In genomic region chr12:120116792-120117651, GRCh38 we compare ENCODE assay signal across 8 cellular contexts. TPM values are rescaled to one million over a fixed set of nuclear protein-coding genes. Genes with fewer than 3 reads are reported as not detected.
A peak's percentile ranks its signal among the peaks of the same experiment; 100 is the strongest.
DNase-seq lines count a peak whose midpoint lies in the region; ATAC-seq and TF ChIP-seq lines count a peak whose summit lies in the region.

No MANE protein-coding gene starts in this region.

- peak overlapping the region; percentile 64 for H3K4me3 ChIP-seq in lower leg skin (ENCODE audit: low read depth, poor library complexity, severe bottlenecking)

- peak in 1 of 2 donors; percentile 26 for TF ChIP-seq POLR2A in lower leg skin (IDR thresholded peaks at IDR 0.05)

- peak; percentile 97 for DNase-seq in CD1c-positive myeloid dendritic cell (ENCODE audit: extremely low spot score)
- DNase-seq in HK-2 (ENCODE audit: unreplicated experiment): peak; percentile 95
- peak; percentile 96 for DNase-seq in NCI-H774 (lab: John Stamatoyannopoulos, UW)
- DNase-seq in activated CD4-positive, alpha-beta T cell treated with anti-CD3 and anti-CD28 coated beads, Interleukin-2, amount 50 U/mL, for 4 hours: peak; percentile 96
- DNase-seq in dermis blood vessel endothelial cell: peak; percentile 96
- DNase-seq in lower leg skin (ENCODE audit: low spot score in 2 of 2): peak; percentile 93 to 99
- DNase-seq in stimulated activated CD4-positive, alpha-beta T cell treated with anti-CD3 and anti-CD28 coated beads, Interleukin-4, amount 100 ng/mL, for 24 hours: peak; percentile 96

- intact Hi-C loops in lower leg skin (cut with DNase I; ENCODE audit: low total_unique reads): no loop called here

- peak; percentile 43 for ATAC-seq in GM19452 (IDR thresholded peaks at IDR 0.05; ENCODE audit: unreplicated experiment)

- 0 to 1% methylated on average over 24 to 32 of the region's 91 CpGs for WGBS in lower leg skin, 2 donors

- no peak for TF ChIP-seq CTCF in lower leg skin (IDR thresholded peaks at IDR 0.05)

RNA-seq across cellular contexts. Expression of gene RAB35, which starts 0.5 kb away (rescaled TPM):
- total RNA-seq in dermis blood vessel endothelial cell: 42.0 and 51.6 TPM in 2 replicates
- 10 to 100 TPM; 31.5 to 39.5 (median 33.8) TPM for total RNA-seq in lower leg skin

Comparison
In these comparisons a context has a peak if more than half of its experiments do, and no peak if none do; other contexts are left out.
1. Peak in every context shown above with its lines: DNase-seq, ATAC-seq and H3K4me3 ChIP-seq.